ENCODE assay signal across 16 cellular contexts in genomic region chr22:46602025-46602424, GRCh38. TPM values are rescaled to one million over a fixed set of nuclear protein-coding genes. Genes with fewer than 3 reads are reported as not detected.
DNase-seq lines count a peak whose midpoint lies in the region; ATAC-seq and TF ChIP-seq lines count a peak whose summit lies in the region.
"Had no signal": no experiment of that assay in that cellular context is flagged by ENCODE, and none has a peak within 500 bp of the region (broad histone marks: within the 10 kb centered on the region; RNA-seq: fewer than 3 reads in every experiment).

No MANE protein-coding gene starts in this region.

- H4K91ac ChIP-seq in neuronal stem cell (ENCODE audit: low read depth, low read length, poor library complexity), result no peak overlapping the region

- H3K23ac ChIP-seq in neuronal stem cell (ENCODE audit: low read depth, low read length, poor library complexity), result no peak overlapping the region

- no peak overlapping the region for H2BK12ac ChIP-seq in neuronal stem cell (ENCODE audit: low read length)

- no peak overlapping the region for H2BK15ac ChIP-seq in neuronal stem cell (ENCODE audit: low read length)

- H3K79me1 ChIP-seq in neuronal stem cell (ENCODE audit: low read depth, low read length), result peaks cover 2% of the 10 kb centered on the region

- no peak overlapping the region for H3K4me2 ChIP-seq in neuronal stem cell (ENCODE audit: insufficient read depth, low read length, poor library complexity, severe bottlenecking)
- H3K4me2 ChIP-seq: PC-9 had no signal

- no peak overlapping the region for H3K9ac ChIP-seq in neuronal stem cell (ENCODE audit: low read depth, low read length, poor library complexity)

- WGBS in esophagus muscularis mucosa, result 89% methylated on average over 15 of the region's 15 CpGs
- no CpG with 5 or more reads among the region's 15 CpGs for WGBS in neuronal stem cell (ENCODE audit: extremely low coverage in 2 of 2, insufficient read length in 2 of 2, insufficient replicate concordance in 1 of 2), 2 donors

- H3K4me1 ChIP-seq in esophagus muscularis mucosa (peaks cover 4 to 15% (median 7%) of the 10 kb centered on the region in 4 donors), neuronal stem cell (ENCODE audit: control insufficient read depth in 2 of 2, insufficient read depth in 1 of 2, low read depth in 1 of 2, low read length in 2 of 2) (no peaks in the 10 kb centered on the region)

- H4K8ac ChIP-seq in neuronal stem cell (ENCODE audit: low read depth, low read length), result no peak overlapping the region

- peak; percentile 21 for TF ChIP-seq EP300 in esophagus muscularis mucosa (IDR thresholded peaks at IDR 0.05)

- H3K36me3 ChIP-seq in esophagus muscularis mucosa, result no peaks in the 10 kb centered on the region
- H3K36me3 ChIP-seq in neuronal stem cell (replicated peaks in 1 of 2; ENCODE audit: control insufficient read depth in 2 of 2, insufficient read depth in 2 of 2, low read length in 2 of 2), result no peaks in the 10 kb centered on the region

- no peak for TF ChIP-seq POLR2A in esophagus muscularis mucosa (IDR thresholded peaks at IDR 0.05; ENCODE audit: low read depth)

- H3K18ac ChIP-seq in neuronal stem cell (ENCODE audit: low read length), result no peak overlapping the region

- H3K9me3 ChIP-seq in esophagus muscularis mucosa (no peaks in the 10 kb centered on the region), neuronal stem cell (replicated peaks in 1 of 2; ENCODE audit: control insufficient read depth in 2 of 2, insufficient read depth in 1 of 2, low read depth in 1 of 2, low read length in 2 of 2) (no peaks in the 10 kb centered on the region)

- H3K27ac ChIP-seq in esophagus muscularis mucosa (replicated peaks in 1 of 4), result no peak overlapping the region
- no peak overlapping the region for H3K27ac ChIP-seq in neuronal stem cell (replicated peaks; ENCODE audit: low read length)
- H3K27ac ChIP-seq: PC-9 had no signal

- no peak overlapping the region for H3K4me3 ChIP-seq in esophagus muscularis mucosa
- no peak overlapping the region for H3K4me3 ChIP-seq in neuronal stem cell (ENCODE audit: low read length in 2 of 2)
- H3K4me3 ChIP-seq: PC-9 had no signal

- H3K4ac ChIP-seq in neuronal stem cell (ENCODE audit: low read length), result no peak overlapping the region

- no peak overlapping the region for H2AFZ ChIP-seq in neuronal stem cell (ENCODE audit: low read length)
- H2AFZ ChIP-seq: PC-9 had no signal

- no peak for TF ChIP-seq CTCF in esophagus muscularis mucosa (IDR thresholded peaks at IDR 0.05)

- H2AK5ac ChIP-seq in neuronal stem cell (ENCODE audit: low read depth, low read length), result no peak overlapping the region

- no peaks in the 10 kb centered on the region for H3K27me3 ChIP-seq in esophagus muscularis mucosa
- H3K27me3 ChIP-seq in neuronal stem cell (ENCODE audit: control insufficient read depth in 3 of 3, insufficient read depth in 3 of 3, low read depth in 1 of 3, low read length in 3 of 3), result no peaks in the 10 kb centered on the region

- no peak overlapping the region for H2BK5ac ChIP-seq in neuronal stem cell (ENCODE audit: low read length)

- ATAC-seq in GM18519 (IDR thresholded peaks at IDR 0.05; ENCODE audit: low FRiP score, unreplicated experiment), result no peak
- ATAC-seq: activated CD8-positive, alpha-beta memory T cell treated with anti-CD3 and anti-CD28 coated beads, Interleukin-2, amount 10 ng/mL, durations not matched to agents 7 days and 5 days had no signal

- peak overlapping the region; percentile 12 for H3K14ac ChIP-seq in neuronal stem cell (ENCODE audit: low read length)

- intact Hi-C loops in esophagus muscularis mucosa (cut with DNase I), result no loop called here

- H2BK120ac ChIP-seq in neuronal stem cell (ENCODE audit: low read depth, low read length), result no peak overlapping the region

- peak; percentile 95 for DNase-seq in CD1c-positive myeloid dendritic cell (ENCODE audit: extremely low spot score)
- DNase-seq in NOMO-1 treated with DMSO at 0.1 percent for 48 hours (lab: John Stamatoyannopoulos, UW; ENCODE audit: unreplicated experiment), result peak; percentile 86
- DNase-seq in esophagus muscularis mucosa (ENCODE audit: extremely low spot score), result no peak
- DNase-seq in neuronal stem cell (ENCODE audit: low spot score), result no peak
- DNase-seq in OCI-M2 (lab: John Stamatoyannopoulos, UW; ENCODE audit: unreplicated experiment), result no peak
- DNase-seq in NCI-H226, result no peak
- DNase-seq in NCI-H187 treated with DMSO at 0.1 percent for 48 hours (lab: John Stamatoyannopoulos, UW), result no peak
- DNase-seq: activated CD4-positive, alpha-beta T cell treated with anti-CD3 and anti-CD28 coated beads for 1 hour; activated CD8-positive, alpha-beta memory T cell treated with anti-CD3 and anti-CD28 coated beads, Interleukin-2, amount 10 ng/mL, durations not matched to agents 7 days and 5 days; activated effector memory CD4-positive, alpha-beta T cell treated with Interleukin-2 at 50 U/mL for 16 hours; kidney glomerular epithelial cell; NCI-H526; PC-9; stimulated activated naive CD4-positive, alpha-beta T cell; T1000 had no signal

RNA-seq across cellular contexts. Expression of gene GRAMD4, which starts 18.2 kb away (rescaled TPM):
- total RNA-seq in esophagus muscularis mucosa, result 100 to 1,000 TPM in 1 of 4 donors, 10 to 100 TPM in 3; 20.0 to 126 (median 63.8) TPM
- polyA plus RNA-seq in neuronal stem cell (2013, experiment 1 of 2), result 13.1 TPM
- polyA plus RNA-seq in neuronal stem cell (2013, experiment 2 of 2), result 11.3 TPM

Comparison
In these comparisons a context has a peak if more than half of its experiments do, and no peak if none do; other contexts are left out.
1. DNase-seq: peak in CD1c-positive myeloid dendritic cell (single experiment) and NOMO-1 treated with DMSO at 0.1 percent for 48 hours (single experiment); none in esophagus muscularis mucosa (single experiment), neuronal stem cell (single experiment), OCI-M2 (single experiment), NCI-H226 (single experiment) and NCI-H187 treated with DMSO at 0.1 percent for 48 hours (single experiment).